ENCODE assay signal across 1 cellular context in the genomic region with DNA sequence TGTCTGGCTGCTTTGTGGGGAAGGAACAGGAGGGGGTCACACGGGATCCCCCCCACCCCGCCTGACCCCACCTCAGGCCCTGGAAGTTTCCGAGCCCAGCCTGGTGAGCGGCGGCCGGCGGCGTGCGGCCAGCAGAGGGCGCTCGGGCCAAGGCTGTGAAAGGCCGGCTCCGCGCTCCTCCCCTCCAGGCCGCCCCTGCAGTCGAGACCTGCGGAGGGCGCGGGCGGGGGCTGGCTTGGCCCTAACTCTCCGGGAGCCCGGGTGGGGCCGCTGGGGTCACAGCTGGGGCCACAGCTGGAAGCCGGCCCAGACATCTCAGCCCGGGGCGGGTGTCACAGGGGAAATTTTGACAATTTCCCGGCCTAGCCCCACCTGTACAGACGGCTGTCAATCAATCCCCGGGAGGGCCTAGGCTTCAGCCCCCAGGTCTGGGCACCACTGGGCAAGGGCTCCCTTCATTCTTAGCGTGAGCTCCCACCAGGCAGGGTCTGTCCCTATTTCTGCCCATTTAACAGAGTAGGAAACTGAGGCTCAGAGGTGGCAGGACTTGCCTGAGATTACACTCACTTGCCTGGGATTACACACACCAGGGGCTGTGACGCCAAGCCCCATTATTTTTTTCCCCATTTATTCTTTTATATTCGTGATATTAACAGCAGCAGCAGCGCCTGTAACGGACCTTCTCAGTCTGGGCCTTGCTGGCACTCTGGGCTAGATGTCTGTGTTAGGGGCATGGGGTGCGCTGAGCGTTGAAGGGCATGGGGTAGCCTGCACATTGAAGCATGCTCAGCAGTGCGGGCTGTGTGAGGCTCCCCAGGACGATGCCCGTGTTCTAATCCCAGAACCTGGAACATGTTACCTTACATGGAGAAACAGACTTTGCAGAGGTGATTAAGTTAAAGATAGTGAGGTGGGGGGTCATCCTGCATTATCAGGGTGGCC.
TF ChIP-seq lines count a peak whose summit lies in the region.

No MANE protein-coding gene starts in this region.

TF ChIP-seq in HepG2, 621 proteins besides CTCF, POLR2A, EP300 and RAD21 (continued from another document and continues in another):
- TF ChIP-seq, protein P1, sequence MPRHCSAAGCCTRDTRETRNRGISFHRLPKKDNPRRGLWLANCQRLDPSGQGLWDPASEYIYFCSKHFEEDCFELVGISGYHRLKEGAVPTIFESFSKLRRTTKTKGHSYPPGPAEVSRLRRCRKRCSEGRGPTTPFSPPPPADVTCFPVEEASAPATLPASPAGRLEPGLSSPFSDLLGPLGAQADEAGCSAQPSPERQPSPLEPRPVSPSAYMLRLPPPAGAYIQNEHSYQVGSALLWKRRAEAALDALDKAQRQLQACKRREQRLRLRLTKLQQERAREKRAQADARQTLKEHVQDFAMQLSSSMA (CRISPR knock-in tag; IDR thresholded peaks at IDR 0.05) = no peak
- TF ChIP-seq, protein P2, sequence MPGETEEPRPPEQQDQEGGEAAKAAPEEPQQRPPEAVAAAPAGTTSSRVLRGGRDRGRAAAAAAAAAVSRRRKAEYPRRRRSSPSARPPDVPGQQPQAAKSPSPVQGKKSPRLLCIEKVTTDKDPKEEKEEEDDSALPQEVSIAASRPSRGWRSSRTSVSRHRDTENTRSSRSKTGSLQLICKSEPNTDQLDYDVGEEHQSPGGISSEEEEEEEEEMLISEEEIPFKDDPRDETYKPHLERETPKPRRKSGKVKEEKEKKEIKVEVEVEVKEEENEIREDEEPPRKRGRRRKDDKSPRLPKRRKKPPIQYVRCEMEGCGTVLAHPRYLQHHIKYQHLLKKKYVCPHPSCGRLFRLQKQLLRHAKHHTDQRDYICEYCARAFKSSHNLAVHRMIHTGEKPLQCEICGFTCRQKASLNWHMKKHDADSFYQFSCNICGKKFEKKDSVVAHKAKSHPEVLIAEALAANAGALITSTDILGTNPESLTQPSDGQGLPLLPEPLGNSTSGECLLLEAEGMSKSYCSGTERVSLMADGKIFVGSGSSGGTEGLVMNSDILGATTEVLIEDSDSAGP (CRISPR knock-in tag; IDR thresholded peaks at IDR 0.05; ENCODE audit: borderline replicate concordance) = peak; percentile 82
- TF ChIP-seq KLF15 (CRISPR knock-in tag; IDR thresholded peaks at IDR 0.05; ENCODE audit: borderline replicate concordance) (peak; percentile 66; the same call in 1 of the 2 replicates), MEIS2 (CRISPR knock-in tag; IDR thresholded peaks at IDR 0.05) (peak; percentile 72; the same call in 1 of the 2 replicates), ZNF607 (CRISPR knock-in tag; IDR thresholded peaks at IDR 0.05; ENCODE audit: borderline replicate concordance) (0 out of 2 replicates have a peak, but pooled peaks have one; percentile 57), RFX1 (IDR thresholded peaks at IDR 0.05) (no peak), ZFP36L1 (CRISPR knock-in tag; IDR thresholded peaks at IDR 0.05) (0 out of 2 replicates have a peak, but pooled peaks have one; percentile 64), ISL2 (CRISPR knock-in tag; IDR thresholded peaks at IDR 0.05) (peak; percentile 56; the same call in 1 of the 2 replicates), ZFY (CRISPR knock-in tag; IDR thresholded peaks at IDR 0.05) (peak; percentile 55; the same call in 1 of the 2 replicates), ZFP90 (CRISPR knock-in tag; IDR thresholded peaks at IDR 0.05; ENCODE audit: borderline replicate concordance) (peak; percentile 69; the same call in 1 of the 2 replicates), ZNF124 (CRISPR knock-in tag; IDR thresholded peaks at IDR 0.05) (0 out of 2 replicates have a peak, but pooled peaks have one; percentile 51), IKZF1 (IDR thresholded peaks at IDR 0.05) (no peak), NR2F1 (CRISPR knock-in tag; IDR thresholded peaks at IDR 0.05) (no peak), ZSCAN22 (CRISPR knock-in tag; IDR thresholded peaks at IDR 0.05) (no peak), KDM3A (CRISPR knock-in tag; IDR thresholded peaks at IDR 0.05; ENCODE audit: low read depth) (peak; percentile 76; the same call in 1 of the 2 replicates), IKZF4 (CRISPR knock-in tag; IDR thresholded peaks at IDR 0.05; ENCODE audit: borderline replicate concordance, low read depth, not compliant biosample characterization) (no peak), SAFB2 (CRISPR knock-in tag; IDR thresholded peaks at IDR 0.05; ENCODE audit: borderline replicate concordance, low read depth) (peak; percentile 90), FOXO1 (CRISPR knock-in tag; IDR thresholded peaks at IDR 0.05) (peak; percentile 52), ZNF225 (CRISPR knock-in tag; IDR thresholded peaks at IDR 0.05) (0 out of 2 replicates have a peak, but pooled peaks have one; percentile 19)
- TF ChIP-seq, protein P3, sequence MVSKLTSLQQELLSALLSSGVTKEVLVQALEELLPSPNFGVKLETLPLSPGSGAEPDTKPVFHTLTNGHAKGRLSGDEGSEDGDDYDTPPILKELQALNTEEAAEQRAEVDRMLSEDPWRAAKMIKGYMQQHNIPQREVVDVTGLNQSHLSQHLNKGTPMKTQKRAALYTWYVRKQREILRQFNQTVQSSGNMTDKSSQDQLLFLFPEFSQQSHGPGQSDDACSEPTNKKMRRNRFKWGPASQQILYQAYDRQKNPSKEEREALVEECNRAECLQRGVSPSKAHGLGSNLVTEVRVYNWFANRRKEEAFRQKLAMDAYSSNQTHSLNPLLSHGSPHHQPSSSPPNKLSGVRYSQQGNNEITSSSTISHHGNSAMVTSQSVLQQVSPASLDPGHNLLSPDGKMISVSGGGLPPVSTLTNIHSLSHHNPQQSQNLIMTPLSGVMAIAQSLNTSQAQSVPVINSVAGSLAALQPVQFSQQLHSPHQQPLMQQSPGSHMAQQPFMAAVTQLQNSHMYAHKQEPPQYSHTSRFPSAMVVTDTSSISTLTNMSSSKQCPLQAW (CRISPR knock-in tag; IDR thresholded peaks at IDR 0.05) = no peak; the same call in 1 of the 2 replicates
- TF ChIP-seq, protein P4, sequence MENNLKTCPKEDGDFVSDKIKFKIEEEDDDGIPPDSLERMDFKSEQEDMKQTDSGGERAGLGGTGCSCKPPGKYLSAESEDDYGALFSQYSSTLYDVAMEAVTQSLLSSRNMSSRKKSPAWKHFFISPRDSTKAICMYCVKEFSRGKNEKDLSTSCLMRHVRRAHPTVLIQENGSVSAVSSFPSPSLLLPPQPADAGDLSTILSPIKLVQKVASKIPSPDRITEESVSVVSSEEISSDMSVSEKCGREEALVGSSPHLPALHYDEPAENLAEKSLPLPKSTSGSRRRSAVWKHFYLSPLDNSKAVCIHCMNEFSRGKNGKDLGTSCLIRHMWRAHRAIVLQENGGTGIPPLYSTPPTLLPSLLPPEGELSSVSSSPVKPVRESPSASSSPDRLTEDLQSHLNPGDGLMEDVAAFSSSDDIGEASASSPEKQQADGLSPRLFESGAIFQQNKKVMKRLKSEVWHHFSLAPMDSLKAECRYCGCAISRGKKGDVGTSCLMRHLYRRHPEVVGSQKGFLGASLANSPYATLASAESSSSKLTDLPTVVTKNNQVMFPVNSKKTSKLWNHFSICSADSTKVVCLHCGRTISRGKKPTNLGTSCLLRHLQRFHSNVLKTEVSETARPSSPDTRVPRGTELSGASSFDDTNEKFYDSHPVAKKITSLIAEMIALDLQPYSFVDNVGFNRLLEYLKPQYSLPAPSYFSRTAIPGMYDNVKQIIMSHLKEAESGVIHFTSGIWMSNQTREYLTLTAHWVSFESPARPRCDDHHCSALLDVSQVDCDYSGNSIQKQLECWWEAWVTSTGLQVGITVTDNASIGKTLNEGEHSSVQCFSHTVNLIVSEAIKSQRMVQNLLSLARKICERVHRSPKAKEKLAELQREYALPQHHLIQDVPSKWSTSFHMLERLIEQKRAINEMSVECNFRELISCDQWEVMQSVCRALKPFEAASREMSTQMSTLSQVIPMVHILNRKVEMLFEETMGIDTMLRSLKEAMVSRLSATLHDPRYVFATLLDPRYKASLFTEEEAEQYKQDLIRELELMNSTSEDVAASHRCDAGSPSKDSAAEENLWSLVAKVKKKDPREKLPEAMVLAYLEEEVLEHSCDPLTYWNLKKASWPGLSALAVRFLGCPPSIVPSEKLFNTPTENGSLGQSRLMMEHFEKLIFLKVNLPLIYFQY (CRISPR knock-in tag; IDR thresholded peaks at IDR 0.05; ENCODE audit: borderline replicate concordance) = 0 out of 2 replicates have a peak, but pooled peaks have one; percentile 19
- TF ChIP-seq, protein P5, sequence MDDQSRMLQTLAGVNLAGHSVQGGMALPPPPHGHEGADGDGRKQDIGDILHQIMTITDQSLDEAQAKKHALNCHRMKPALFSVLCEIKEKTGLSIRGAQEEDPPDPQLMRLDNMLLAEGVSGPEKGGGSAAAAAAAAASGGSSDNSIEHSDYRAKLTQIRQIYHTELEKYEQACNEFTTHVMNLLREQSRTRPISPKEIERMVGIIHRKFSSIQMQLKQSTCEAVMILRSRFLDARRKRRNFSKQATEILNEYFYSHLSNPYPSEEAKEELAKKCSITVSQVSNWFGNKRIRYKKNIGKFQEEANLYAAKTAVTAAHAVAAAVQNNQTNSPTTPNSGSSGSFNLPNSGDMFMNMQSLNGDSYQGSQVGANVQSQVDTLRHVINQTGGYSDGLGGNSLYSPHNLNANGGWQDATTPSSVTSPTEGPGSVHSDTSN (CRISPR knock-in tag; IDR thresholded peaks at IDR 0.05; ENCODE audit: borderline replicate concordance) = 0 out of 2 replicates have a peak, but pooled peaks have one; percentile 54
- TF ChIP-seq, protein P6, sequence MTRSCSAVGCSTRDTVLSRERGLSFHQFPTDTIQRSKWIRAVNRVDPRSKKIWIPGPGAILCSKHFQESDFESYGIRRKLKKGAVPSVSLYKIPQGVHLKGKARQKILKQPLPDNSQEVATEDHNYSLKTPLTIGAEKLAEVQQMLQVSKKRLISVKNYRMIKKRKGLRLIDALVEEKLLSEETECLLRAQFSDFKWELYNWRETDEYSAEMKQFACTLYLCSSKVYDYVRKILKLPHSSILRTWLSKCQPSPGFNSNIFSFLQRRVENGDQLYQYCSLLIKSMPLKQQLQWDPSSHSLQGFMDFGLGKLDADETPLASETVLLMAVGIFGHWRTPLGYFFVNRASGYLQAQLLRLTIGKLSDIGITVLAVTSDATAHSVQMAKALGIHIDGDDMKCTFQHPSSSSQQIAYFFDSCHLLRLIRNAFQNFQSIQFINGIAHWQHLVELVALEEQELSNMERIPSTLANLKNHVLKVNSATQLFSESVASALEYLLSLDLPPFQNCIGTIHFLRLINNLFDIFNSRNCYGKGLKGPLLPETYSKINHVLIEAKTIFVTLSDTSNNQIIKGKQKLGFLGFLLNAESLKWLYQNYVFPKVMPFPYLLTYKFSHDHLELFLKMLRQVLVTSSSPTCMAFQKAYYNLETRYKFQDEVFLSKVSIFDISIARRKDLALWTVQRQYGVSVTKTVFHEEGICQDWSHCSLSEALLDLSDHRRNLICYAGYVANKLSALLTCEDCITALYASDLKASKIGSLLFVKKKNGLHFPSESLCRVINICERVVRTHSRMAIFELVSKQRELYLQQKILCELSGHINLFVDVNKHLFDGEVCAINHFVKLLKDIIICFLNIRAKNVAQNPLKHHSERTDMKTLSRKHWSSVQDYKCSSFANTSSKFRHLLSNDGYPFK (CRISPR knock-in tag; IDR thresholded peaks at IDR 0.05; ENCODE audit: borderline replicate concordance) = 0 out of 2 replicates have a peak, but pooled peaks have one; percentile 15
- TF ChIP-seq, protein P7, sequence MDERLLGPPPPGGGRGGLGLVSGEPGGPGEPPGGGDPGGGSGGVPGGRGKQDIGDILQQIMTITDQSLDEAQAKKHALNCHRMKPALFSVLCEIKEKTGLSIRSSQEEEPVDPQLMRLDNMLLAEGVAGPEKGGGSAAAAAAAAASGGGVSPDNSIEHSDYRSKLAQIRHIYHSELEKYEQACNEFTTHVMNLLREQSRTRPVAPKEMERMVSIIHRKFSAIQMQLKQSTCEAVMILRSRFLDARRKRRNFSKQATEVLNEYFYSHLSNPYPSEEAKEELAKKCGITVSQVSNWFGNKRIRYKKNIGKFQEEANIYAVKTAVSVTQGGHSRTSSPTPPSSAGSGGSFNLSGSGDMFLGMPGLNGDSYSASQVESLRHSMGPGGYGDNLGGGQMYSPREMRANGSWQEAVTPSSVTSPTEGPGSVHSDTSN (CRISPR knock-in tag; IDR thresholded peaks at IDR 0.05) = peak; percentile 68
- TF ChIP-seq, protein P8, sequence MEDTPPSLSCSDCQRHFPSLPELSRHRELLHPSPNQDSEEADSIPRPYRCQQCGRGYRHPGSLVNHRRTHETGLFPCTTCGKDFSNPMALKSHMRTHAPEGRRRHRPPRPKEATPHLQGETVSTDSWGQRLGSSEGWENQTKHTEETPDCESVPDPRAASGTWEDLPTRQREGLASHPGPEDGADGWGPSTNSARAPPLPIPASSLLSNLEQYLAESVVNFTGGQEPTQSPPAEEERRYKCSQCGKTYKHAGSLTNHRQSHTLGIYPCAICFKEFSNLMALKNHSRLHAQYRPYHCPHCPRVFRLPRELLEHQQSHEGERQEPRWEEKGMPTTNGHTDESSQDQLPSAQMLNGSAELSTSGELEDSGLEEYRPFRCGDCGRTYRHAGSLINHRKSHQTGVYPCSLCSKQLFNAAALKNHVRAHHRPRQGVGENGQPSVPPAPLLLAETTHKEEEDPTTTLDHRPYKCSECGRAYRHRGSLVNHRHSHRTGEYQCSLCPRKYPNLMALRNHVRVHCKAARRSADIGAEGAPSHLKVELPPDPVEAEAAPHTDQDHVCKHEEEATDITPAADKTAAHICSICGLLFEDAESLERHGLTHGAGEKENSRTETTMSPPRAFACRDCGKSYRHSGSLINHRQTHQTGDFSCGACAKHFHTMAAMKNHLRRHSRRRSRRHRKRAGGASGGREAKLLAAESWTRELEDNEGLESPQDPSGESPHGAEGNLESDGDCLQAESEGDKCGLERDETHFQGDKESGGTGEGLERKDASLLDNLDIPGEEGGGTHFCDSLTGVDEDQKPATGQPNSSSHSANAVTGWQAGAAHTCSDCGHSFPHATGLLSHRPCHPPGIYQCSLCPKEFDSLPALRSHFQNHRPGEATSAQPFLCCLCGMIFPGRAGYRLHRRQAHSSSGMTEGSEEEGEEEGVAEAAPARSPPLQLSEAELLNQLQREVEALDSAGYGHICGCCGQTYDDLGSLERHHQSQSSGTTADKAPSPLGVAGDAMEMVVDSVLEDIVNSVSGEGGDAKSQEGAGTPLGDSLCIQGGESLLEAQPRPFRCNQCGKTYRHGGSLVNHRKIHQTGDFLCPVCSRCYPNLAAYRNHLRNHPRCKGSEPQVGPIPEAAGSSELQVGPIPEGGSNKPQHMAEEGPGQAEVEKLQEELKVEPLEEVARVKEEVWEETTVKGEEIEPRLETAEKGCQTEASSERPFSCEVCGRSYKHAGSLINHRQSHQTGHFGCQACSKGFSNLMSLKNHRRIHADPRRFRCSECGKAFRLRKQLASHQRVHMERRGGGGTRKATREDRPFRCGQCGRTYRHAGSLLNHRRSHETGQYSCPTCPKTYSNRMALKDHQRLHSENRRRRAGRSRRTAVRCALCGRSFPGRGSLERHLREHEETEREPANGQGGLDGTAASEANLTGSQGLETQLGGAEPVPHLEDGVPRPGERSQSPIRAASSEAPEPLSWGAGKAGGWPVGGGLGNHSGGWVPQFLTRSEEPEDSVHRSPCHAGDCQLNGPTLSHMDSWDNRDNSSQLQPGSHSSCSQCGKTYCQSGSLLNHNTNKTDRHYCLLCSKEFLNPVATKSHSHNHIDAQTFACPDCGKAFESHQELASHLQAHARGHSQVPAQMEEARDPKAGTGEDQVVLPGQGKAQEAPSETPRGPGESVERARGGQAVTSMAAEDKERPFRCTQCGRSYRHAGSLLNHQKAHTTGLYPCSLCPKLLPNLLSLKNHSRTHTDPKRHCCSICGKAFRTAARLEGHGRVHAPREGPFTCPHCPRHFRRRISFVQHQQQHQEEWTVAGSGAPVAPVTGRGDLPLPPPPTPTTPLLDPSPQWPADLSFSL (CRISPR knock-in tag; IDR thresholded peaks at IDR 0.05) = no peak
- TF ChIP-seq, protein P9, sequence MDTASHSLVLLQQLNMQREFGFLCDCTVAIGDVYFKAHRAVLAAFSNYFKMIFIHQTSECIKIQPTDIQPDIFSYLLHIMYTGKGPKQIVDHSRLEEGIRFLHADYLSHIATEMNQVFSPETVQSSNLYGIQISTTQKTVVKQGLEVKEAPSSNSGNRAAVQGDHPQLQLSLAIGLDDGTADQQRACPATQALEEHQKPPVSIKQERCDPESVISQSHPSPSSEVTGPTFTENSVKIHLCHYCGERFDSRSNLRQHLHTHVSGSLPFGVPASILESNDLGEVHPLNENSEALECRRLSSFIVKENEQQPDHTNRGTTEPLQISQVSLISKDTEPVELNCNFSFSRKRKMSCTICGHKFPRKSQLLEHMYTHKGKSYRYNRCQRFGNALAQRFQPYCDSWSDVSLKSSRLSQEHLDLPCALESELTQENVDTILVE (CRISPR knock-in tag; IDR thresholded peaks at IDR 0.05) = peak; percentile 32; the same call in 1 of the 2 replicates
